Comparison of ENCODE assay signal across 8 cellular contexts in the genomic region with DNA sequence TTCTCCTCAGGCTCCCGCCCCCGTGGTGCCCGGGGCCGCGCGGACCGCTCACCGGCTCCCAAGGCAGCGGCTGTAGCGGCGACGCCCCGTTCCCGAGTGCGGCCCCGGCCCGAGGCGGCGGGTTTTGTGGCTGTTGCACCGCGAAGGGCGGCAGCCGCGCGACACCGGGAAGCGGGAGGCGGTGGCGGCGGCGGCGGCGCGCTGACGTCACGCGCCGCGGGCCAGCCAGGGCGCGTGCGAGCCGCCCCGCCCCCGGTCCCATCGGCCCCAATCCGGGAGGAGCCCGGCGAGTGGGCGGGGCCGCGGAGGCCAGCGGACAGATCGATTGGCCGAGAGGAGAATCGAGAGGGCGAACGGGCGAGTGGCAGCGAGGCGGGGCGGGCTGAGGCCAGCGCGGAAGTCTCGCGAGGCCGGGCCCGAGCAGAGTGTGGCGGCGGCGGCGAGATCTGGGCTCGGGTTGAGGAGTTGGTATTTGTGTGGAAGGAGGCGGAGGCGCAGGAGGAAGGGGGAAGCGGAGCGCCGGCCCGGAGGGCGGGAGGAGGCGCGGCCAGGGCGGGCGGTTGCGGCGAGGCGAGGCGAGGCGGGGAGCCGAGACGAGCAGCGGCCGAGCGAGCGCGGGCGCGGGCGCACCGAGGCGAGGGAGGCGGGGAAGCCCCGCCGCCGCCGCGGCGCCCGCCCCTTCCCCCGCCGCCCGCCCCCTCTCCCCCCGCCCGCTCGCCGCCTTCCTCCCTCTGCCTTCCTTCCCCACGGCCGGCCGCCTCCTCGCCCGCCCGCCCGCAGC. TPM values are rescaled to one million over a fixed set of nuclear protein-coding genes. Genes with fewer than 3 reads are reported as not detected.
A peak's percentile ranks its signal among the peaks of the same experiment; 100 is the strongest.
DNase-seq lines count a peak whose midpoint lies in the region; ATAC-seq, FAIRE-seq and TF ChIP-seq lines count a peak whose summit lies in the region.

Gene YY1 (plus strand): TSS at position 726 of the 781 bp plus-strand sequence. CDS start 101 bp downstream, outside the sequence.

- H3K9me3 ChIP-seq in WERI-Rb-1 (ENCODE audit: severe bottlenecking), result no peaks in the 10 kb centered on the region
- H3K9me3 ChIP-seq in breast epithelium, result no peaks in the 10 kb centered on the region
- no peaks in the 10 kb centered on the region for H3K9me3 ChIP-seq in small intestine (ENCODE audit: control insufficient read depth, low read depth)

- ATAC-seq in GM18909 (IDR thresholded peaks at IDR 0.05; ENCODE audit: poor library complexity, unreplicated experiment) (peak; percentile 81), HG03159 (IDR thresholded peaks at IDR 0.05; ENCODE audit: unreplicated experiment) (peak; percentile 80)

- TF ChIP-seq CTCF in WERI-Rb-1 (IDR thresholded peaks at IDR 0.05; ENCODE audit: low read depth, low read length), result no peak
- no peak for TF ChIP-seq CTCF in breast epithelium (IDR thresholded peaks at IDR 0.05)

- 0 to 1% (median 0%) methylated on average over 50 to 116 of the region's 123 CpGs for WGBS in small intestine, 3 donors

- H3K36me3 ChIP-seq in WERI-Rb-1 (peaks cover 38% of the 10 kb centered on the region), breast epithelium (no peaks in the 10 kb centered on the region), small intestine (ENCODE audit: control insufficient read depth in 2 of 2, insufficient read depth in 2 of 2, low read length in 2 of 2) (no peaks in the 10 kb centered on the region)

- intact Hi-C loops in breast epithelium (cut with DNase I; ENCODE audit: low total_unique reads), result no loop called here

- no peak for FAIRE-seq in small intestine (lab: Jason Lieb, UNC)

- H3K27me3 ChIP-seq in WERI-Rb-1 (ENCODE audit: insufficient read depth, low read depth, severe bottlenecking), result no peaks in the 10 kb centered on the region
- no peaks in the 10 kb centered on the region for H3K27me3 ChIP-seq in breast epithelium
- no peaks in the 10 kb centered on the region for H3K27me3 ChIP-seq in small intestine (ENCODE audit: control insufficient read depth in 2 of 2, insufficient read depth in 2 of 2, low read length in 2 of 2)

- H3K4me1 ChIP-seq in breast epithelium (peaks cover 0 to 10% of the 10 kb centered on the region in 2 donors), small intestine (ENCODE audit: control insufficient read depth in 2 of 2, insufficient read depth in 1 of 2, low read depth in 1 of 2, low read length in 1 of 2) (peaks cover 2 to 5% of the 10 kb centered on the region in 2 donors)

- peak; percentile 74 for TF ChIP-seq POLR2A in breast epithelium (IDR thresholded peaks at IDR 0.05)

- H3K4me3 ChIP-seq in WERI-Rb-1 (ENCODE audit: low read depth, low read length) (peak within 1 kb of the TSS; percentile 94), breast epithelium (peak within 1 kb of the TSS; percentile 90 to 100 (median 99)), small intestine (ENCODE audit: low read depth in 1 of 2, low read length in 2 of 2) (peak within 1 kb of the TSS; percentile 99 to 100)

- H3K27ac ChIP-seq in WERI-Rb-1, result peak within 1 kb of the TSS; percentile 92
- peak within 1 kb of the TSS; percentile 99 to 100 for H3K27ac ChIP-seq in breast epithelium
- peak within 1 kb of the TSS; percentile 91 to 97 for H3K27ac ChIP-seq in small intestine (ENCODE audit: low read depth in 1 of 2, low read length in 1 of 2)

- DNase-seq in AG08395 (ENCODE audit: low spot score) (peak; percentile 98), NCI-H2227 (lab: John Stamatoyannopoulos, UW; ENCODE audit: unreplicated experiment) (peak; percentile 99), WERI-Rb-1 (peak; percentile 99), breast epithelium (ENCODE audit: low spot score in 2 of 2) (peak; percentile 99), iPS-NIHi11 (ENCODE audit: low spot score) (peak; percentile 98), small intestine (peak; percentile 98)

RNA-seq across cellular contexts. Expression of gene YY1, which starts in this region (rescaled TPM):
- 10 to 100 TPM; 46.2 to 61.2 (median 50.6) TPM for total RNA-seq in breast epithelium
- polyA plus RNA-seq in small intestine, result 10 to 100 TPM; 24.0 to 27.9 (median 27.5) TPM

Comparison
In these comparisons a context has a peak if more than half of its experiments do, and no peak if none do; other contexts are left out.
1. Peak in every context shown above with its lines: DNase-seq, ATAC-seq, H3K4me3 ChIP-seq and H3K27ac ChIP-seq.